ENCODE assay signal across 8 cellular contexts in the genomic region with DNA sequence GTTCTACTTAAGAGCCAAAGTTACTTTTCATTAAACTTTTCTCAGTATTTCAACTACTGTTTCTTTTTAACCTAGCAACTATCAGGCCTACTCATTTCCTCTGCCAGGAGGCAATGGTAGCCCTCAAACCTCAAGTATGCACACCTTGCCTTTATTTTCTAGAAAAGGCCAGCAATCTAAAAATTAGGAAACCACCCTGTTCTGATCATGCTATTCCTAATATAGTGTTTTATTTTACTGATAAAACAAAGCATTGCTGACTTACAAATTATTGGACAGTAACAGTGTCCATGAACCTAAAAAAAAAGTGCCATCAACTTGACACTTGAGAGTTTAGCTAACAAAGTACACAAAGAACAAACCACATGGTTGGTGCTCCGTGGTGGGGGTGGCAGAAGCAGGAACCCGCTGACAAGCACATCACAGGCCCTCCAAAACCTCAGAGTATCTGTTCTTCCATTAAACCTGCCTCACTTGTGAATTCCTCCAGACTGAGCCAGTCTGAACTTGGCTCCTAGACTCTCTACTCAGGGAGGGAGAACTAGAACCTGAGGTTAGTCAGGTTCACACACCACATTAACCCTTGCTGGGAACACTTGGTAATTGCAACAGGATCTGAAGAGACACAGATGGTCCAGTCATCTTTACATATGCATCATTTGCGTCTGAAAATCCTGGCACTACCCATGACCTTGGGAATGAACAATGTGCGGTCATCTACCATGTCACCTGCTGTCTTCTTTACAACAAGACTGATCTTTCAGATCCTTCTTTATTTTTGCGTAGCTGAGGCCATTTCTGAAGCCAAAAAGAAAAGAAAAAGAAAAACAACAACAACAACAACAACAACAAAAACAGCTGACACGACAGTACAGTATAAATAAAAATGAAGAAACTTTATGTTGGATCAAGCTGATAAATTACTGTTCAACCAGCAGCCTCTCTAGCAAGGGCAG. TPM values are rescaled to one million over a fixed set of nuclear protein-coding genes. Genes with fewer than 3 reads are reported as not detected.
A peak's percentile ranks its signal among the peaks of the same experiment; 100 is the strongest.
DNase-seq lines count a peak whose midpoint lies in the region; ATAC-seq, FAIRE-seq and TF ChIP-seq lines count a peak whose summit lies in the region.

No MANE protein-coding gene starts in this region.

- ATAC-seq in GM18867 (IDR thresholded peaks at IDR 0.05; ENCODE audit: unreplicated experiment) = peak; percentile 27
- peak; percentile 69 for ATAC-seq in stimulated activated memory B cell treated with anti-CD40 and anti-IgM and Interleukin-4, amounts not matched to agents 10 μg/mL and 1 μg/mL and 100 μg/mL, for 72 hours

- peak; percentile 96 for DNase-seq in Jurkat, Clone E6-1 (ENCODE audit: low read depth, low spot score)
- peak; percentile 77 for DNase-seq in activated CD4-positive, alpha-beta memory T cell treated with anti-CD3 and anti-CD28 coated beads, Interleukin-2, amount 10 ng/mL, durations not matched to agents 7 days and 5 days
- DNase-seq in foreskin fibroblast (peak; percentile 31 to 41), NCI-H2196 treated with DMSO at 0.1 percent for 48 hours (lab: John Stamatoyannopoulos, UW; ENCODE audit: unreplicated experiment) (no peak), kidney (no peak), substantia nigra (lab: John Stamatoyannopoulos, UW) (no peak)

- TF ChIP-seq CTCF in foreskin fibroblast (IDR thresholded peaks at IDR 0.05; ENCODE audit: low read depth, low read length) (no peak), kidney (IDR thresholded peaks at IDR 0.05; ENCODE audit: borderline replicate concordance, extremely low read depth, insufficient read depth) (no peak)

- CTCF ChIA-PET in activated CD4-positive, alpha-beta memory T cell treated with anti-CD3 and anti-CD28 coated beads, Interleukin-2, amount 10 ng/mL, durations not matched to agents 7 days and 5 days (lab: Charles Lee) = interaction anchor here (1.0 to 4.0 kb wide), 15 partner anchors 8 to 108 kb away, joined by 3 to 17 read pairs (median 4); partner anchors contain the start of gene PIP4K2A

- H3K4me3 ChIP-seq in Jurkat, Clone E6-1 (ENCODE audit: low read length) = peak overlapping the region; percentile 33
- H3K4me3 ChIP-seq in foreskin fibroblast (ENCODE audit: low read depth in 1 of 2, low read length in 2 of 2) (no peak overlapping the region), kidney (ENCODE audit: low read length in 2 of 2) (no peak overlapping the region)

- no peaks in the 10 kb centered on the region for H3K9me3 Mint-ChIP-seq in activated CD4-positive, alpha-beta memory T cell treated with anti-CD3 and anti-CD28 coated beads, Interleukin-2, amount 10 ng/mL, durations not matched to agents 7 days and 5 days
- H3K9me3 Mint-ChIP-seq in stimulated activated memory B cell treated with anti-CD40 and anti-IgM and Interleukin-4, amounts not matched to agents 10 μg/mL and 1 μg/mL and 100 μg/mL, for 72 hours = no peaks in the 10 kb centered on the region

- intact Hi-C loops in kidney (cut with DNase I) = no loop called here

- H3K27me3 Mint-ChIP-seq in activated CD4-positive, alpha-beta memory T cell treated with anti-CD3 and anti-CD28 coated beads, Interleukin-2, amount 10 ng/mL, durations not matched to agents 7 days and 5 days = no peaks in the 10 kb centered on the region
- H3K27me3 Mint-ChIP-seq in stimulated activated memory B cell treated with anti-CD40 and anti-IgM and Interleukin-4, amounts not matched to agents 10 μg/mL and 1 μg/mL and 100 μg/mL, for 72 hours = no peaks in the 10 kb centered on the region

- H3K36me3 ChIP-seq in kidney (ENCODE audit: control insufficient read depth in 1 of 2, insufficient read depth in 2 of 2, low read length in 2 of 2) = no peaks in the 10 kb centered on the region

- no peak for FAIRE-seq in kidney (lab: Jason Lieb, UNC)

- H3K9ac ChIP-seq in kidney (ENCODE audit: low read length in 2 of 2) = no peak overlapping the region

- POLR2A ChIA-PET in activated CD4-positive, alpha-beta memory T cell treated with anti-CD3 and anti-CD28 coated beads, Interleukin-2, amount 10 ng/mL, durations not matched to agents 7 days and 5 days (lab: Charles Lee) = interaction anchor here (0.5 to 6.7 kb wide), 28 partner anchors 10 to 1162 kb away, joined by 3 to 114 read pairs (median 6); partner anchors contain the start of genes COMMD3, DNAJC1 and PIP4K2A

- H3K27ac ChIP-seq in kidney (ENCODE audit: low read depth in 2 of 2, low read length in 2 of 2) (peak overlapping the region in 1 of 2 donors; percentile 63), substantia nigra (ENCODE audit: low read depth, low read length, poor library complexity, severe bottlenecking) (no peak overlapping the region)

- H3K27ac Mint-ChIP-seq in activated CD4-positive, alpha-beta memory T cell treated with anti-CD3 and anti-CD28 coated beads, Interleukin-2, amount 10 ng/mL, durations not matched to agents 7 days and 5 days = peak overlapping the region; percentile 100
- peak overlapping the region; percentile 85 for H3K27ac Mint-ChIP-seq in stimulated activated memory B cell treated with anti-CD40 and anti-IgM and Interleukin-4, amounts not matched to agents 10 μg/mL and 1 μg/mL and 100 μg/mL, for 72 hours

- H3K36me3 Mint-ChIP-seq in activated CD4-positive, alpha-beta memory T cell treated with anti-CD3 and anti-CD28 coated beads, Interleukin-2, amount 10 ng/mL, durations not matched to agents 7 days and 5 days (ENCODE audit: low read depth) = peaks cover 19% of the 10 kb centered on the region
- peaks cover 14% of the 10 kb centered on the region for H3K36me3 Mint-ChIP-seq in stimulated activated memory B cell treated with anti-CD40 and anti-IgM and Interleukin-4, amounts not matched to agents 10 μg/mL and 1 μg/mL and 100 μg/mL, for 72 hours

- H3K9me3 ChIP-seq in kidney (ENCODE audit: control insufficient read depth in 1 of 2, low read length in 2 of 2) = no peaks in the 10 kb centered on the region

- peak overlapping the region; percentile 69 for H3K4me3 Mint-ChIP-seq in activated CD4-positive, alpha-beta memory T cell treated with anti-CD3 and anti-CD28 coated beads, Interleukin-2, amount 10 ng/mL, durations not matched to agents 7 days and 5 days
- H3K4me3 Mint-ChIP-seq in stimulated activated memory B cell treated with anti-CD40 and anti-IgM and Interleukin-4, amounts not matched to agents 10 μg/mL and 1 μg/mL and 100 μg/mL, for 72 hours = peak overlapping the region; percentile 68

- peaks cover 16 to 22% of the 10 kb centered on the region in 2 donors for H3K4me1 ChIP-seq in kidney (ENCODE audit: control insufficient read depth in 1 of 2, insufficient read depth in 1 of 2, low read depth in 1 of 2, low read length in 2 of 2)

- H3K4me1 Mint-ChIP-seq in activated CD4-positive, alpha-beta memory T cell treated with anti-CD3 and anti-CD28 coated beads, Interleukin-2, amount 10 ng/mL, durations not matched to agents 7 days and 5 days = peaks cover 85% of the 10 kb centered on the region
- H3K4me1 Mint-ChIP-seq in stimulated activated memory B cell treated with anti-CD40 and anti-IgM and Interleukin-4, amounts not matched to agents 10 μg/mL and 1 μg/mL and 100 μg/mL, for 72 hours = peaks cover 66% of the 10 kb centered on the region

RNA-seq across cellular contexts. Expression of gene PIP4K2A, which starts 31.9 kb away (rescaled TPM):
- 71.7 TPM for polyA plus RNA-seq in Jurkat, Clone E6-1 (2012; ENCODE audit: insufficient read depth, insufficient read length)
- total RNA-seq in activated CD4-positive, alpha-beta memory T cell treated with anti-CD3 and anti-CD28 coated beads, Interleukin-2, amount 10 ng/mL, durations not matched to agents 7 days and 5 days = 100 to 1,000 TPM; 126 to 137 TPM
- total RNA-seq in kidney = 54.6 TPM
- 12.2 TPM for polyA plus RNA-seq in kidney (ENCODE audit: insufficient read depth, low read depth, low replicate concordance)

Comparison
In these comparisons a context has a peak if more than half of its experiments do, and no peak if none do; other contexts are left out.
1. DNase-seq: peak in Jurkat, Clone E6-1 (single experiment), activated CD4-positive, alpha-beta memory T cell treated with anti-CD3 and anti-CD28 coated beads, Interleukin-2, amount 10 ng/mL, durations not matched to agents 7 days and 5 days (single experiment) and foreskin fibroblast (2 of 2); none in NCI-H2196 treated with DMSO at 0.1 percent for 48 hours (single experiment), kidney (single experiment) and substantia nigra (0 of 49).